ENCODE assay signal across 1 cellular context in the genomic region with DNA sequence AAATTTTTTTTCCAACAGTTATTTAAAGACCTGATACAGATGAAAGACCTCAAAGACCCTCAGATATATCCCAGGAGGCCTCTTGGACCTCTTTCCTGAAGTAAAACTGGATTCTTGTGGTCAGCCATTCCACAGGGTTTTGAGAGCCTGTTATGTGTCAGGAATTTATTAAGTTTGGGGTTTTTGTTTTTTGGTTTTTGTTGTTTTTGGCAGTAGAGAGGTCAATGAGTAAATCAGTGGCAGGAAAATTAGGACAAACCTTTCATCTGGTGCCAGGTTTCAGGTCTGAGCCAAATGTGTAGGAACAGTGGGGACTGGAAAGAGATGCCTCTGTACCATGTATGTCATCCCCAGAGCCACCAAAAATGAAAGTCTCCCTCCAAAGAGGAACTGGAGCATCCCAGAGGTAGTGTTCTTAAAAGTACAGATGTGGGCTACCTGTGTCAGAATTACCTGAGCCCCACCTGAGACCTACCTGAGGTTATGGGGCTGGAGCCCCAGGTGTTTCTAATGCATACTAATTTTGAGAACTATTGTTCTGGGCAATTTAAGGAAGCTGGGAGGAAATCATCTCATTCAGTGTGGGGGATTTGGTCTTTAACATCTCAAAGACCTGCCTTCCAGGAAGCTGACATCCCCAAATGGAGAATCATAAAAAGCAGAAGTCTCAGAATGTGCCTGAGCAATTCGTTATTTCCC.
TF ChIP-seq lines count a peak whose summit lies in the region.

No MANE protein-coding gene starts in this region.

TF ChIP-seq in H1, 55 proteins besides CTCF, POLR2A, EP300 and RAD21 (continued from another document):
- TF ChIP-seq USF2 (IDR thresholded peaks at IDR 0.05; ENCODE audit: low read length) = no peak
